ENCODE assay signal across 8 cellular contexts in the genomic region with DNA sequence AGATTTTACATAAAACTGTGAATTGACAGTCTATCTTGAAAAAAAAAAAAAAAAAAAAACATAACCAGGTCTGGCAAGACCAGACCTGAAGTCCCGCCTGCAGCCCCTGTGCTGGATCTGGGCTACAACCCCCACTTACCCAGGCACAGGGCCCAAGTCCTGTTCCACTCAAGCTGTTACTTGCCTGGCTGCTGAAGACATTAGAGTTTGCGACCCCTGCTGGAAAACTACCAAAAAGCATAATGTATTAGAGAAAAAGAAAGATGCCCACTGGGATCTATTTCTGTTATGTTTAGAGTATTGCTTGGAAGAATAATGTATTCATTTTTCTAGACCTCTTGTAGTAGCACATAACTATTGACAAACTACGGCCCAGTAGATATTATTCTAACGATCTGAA. TPM values are rescaled to one million over a fixed set of nuclear protein-coding genes. Genes with fewer than 3 reads are reported as not detected.
A peak's percentile ranks its signal among the peaks of the same experiment; 100 is the strongest.
DNase-seq lines count a peak whose midpoint lies in the region; ATAC-seq and TF ChIP-seq lines count a peak whose summit lies in the region.

No MANE protein-coding gene starts in this region.

- H3K27me3 ChIP-seq in lower lobe of right lung (ENCODE audit: low read depth): peaks cover 28% of the 10 kb centered on the region

- H3K9me3 Mint-ChIP-seq in activated CD8-positive, alpha-beta T cell treated with anti-CD3 and anti-CD28 coated beads, Interleukin-2, amount 10 ng/mL, durations not matched to agents 7 days and 5 days (ENCODE audit: insufficient read depth): no peaks in the 10 kb centered on the region

- peaks cover 22% of the 10 kb centered on the region for H3K27me3 Mint-ChIP-seq in activated CD8-positive, alpha-beta T cell treated with anti-CD3 and anti-CD28 coated beads, Interleukin-2, amount 10 ng/mL, durations not matched to agents 7 days and 5 days (ENCODE audit: low read depth)

- H3K4me3 ChIP-seq in lower lobe of right lung (no peak overlapping the region), coronary artery (no peak overlapping the region)

- peaks cover 14% of the 10 kb centered on the region for H3K4me1 Mint-ChIP-seq in activated CD8-positive, alpha-beta T cell treated with anti-CD3 and anti-CD28 coated beads, Interleukin-2, amount 10 ng/mL, durations not matched to agents 7 days and 5 days (ENCODE audit: low read depth)

- intact Hi-C loops in lower lobe of right lung (cut with DNase I): no loop called here

- no peaks in the 10 kb centered on the region for H3K36me3 Mint-ChIP-seq in activated CD8-positive, alpha-beta T cell treated with anti-CD3 and anti-CD28 coated beads, Interleukin-2, amount 10 ng/mL, durations not matched to agents 7 days and 5 days (ENCODE audit: low read depth)

- no peaks in the 10 kb centered on the region for H3K9me3 ChIP-seq in lower lobe of right lung

- CTCF ChIA-PET in activated CD8-positive, alpha-beta T cell treated with anti-CD3 and anti-CD28 coated beads, Interleukin-2, amount 10 ng/mL, durations not matched to agents 7 days and 5 days (lab: Charles Lee): interaction anchor here (0.7 to 1.8 kb wide), 10 partner anchors 8 to 870 kb away, joined by 3 to 10 read pairs (median 4); no protein-coding TSS in a partner anchor

- peak; percentile 38 for TF ChIP-seq CTCF in lower lobe of right lung (IDR thresholded peaks at IDR 0.05)
- TF ChIP-seq CTCF in coronary artery (IDR thresholded peaks at IDR 0.05): no peak

- DNase-seq in stimulated activated naive CD4-positive, alpha-beta T cell (lab: John Stamatoyannopoulos, UW): peak in 4 of 6 experiments; percentile 2 to 28 (median 16)
- DNase-seq in stimulated activated naive CD4-positive, alpha-beta T cell treated with Interleukin-2 at 50 U/mL for 16 hours (lab: John Stamatoyannopoulos, UW): no peak
- DNase-seq in Kasumi-1 (lab: John Stamatoyannopoulos, UW) (peak; percentile 57 to 61), lower lobe of right lung (no peak), dedifferentiated amniotic fluid mesenchymal stem cell (ENCODE audit: extremely low spot score) (no peak), coronary artery (ENCODE audit: low spot score) (no peak)
- peak; percentile 42 for DNase-seq in activated CD8-positive, alpha-beta T cell treated with anti-CD3 and anti-CD28 coated beads, Interleukin-2, amount 10 ng/mL, durations not matched to agents 7 days and 5 days

- no peak for ATAC-seq in activated CD8-positive, alpha-beta T cell treated with anti-CD3 and anti-CD28 coated beads, Interleukin-2, amount 10 ng/mL, durations not matched to agents 7 days and 5 days
- no peak for ATAC-seq in lower lobe of right lung
- ATAC-seq in HG02678 (IDR thresholded peaks at IDR 0.05; ENCODE audit: unreplicated experiment): no peak

- H3K36me3 ChIP-seq in lower lobe of right lung: no peaks in the 10 kb centered on the region

- peaks cover 11% of the 10 kb centered on the region for H3K4me1 ChIP-seq in lower lobe of right lung

- H3K27ac Mint-ChIP-seq in activated CD8-positive, alpha-beta T cell treated with anti-CD3 and anti-CD28 coated beads, Interleukin-2, amount 10 ng/mL, durations not matched to agents 7 days and 5 days: no peak overlapping the region

- H3K4me3 Mint-ChIP-seq in activated CD8-positive, alpha-beta T cell treated with anti-CD3 and anti-CD28 coated beads, Interleukin-2, amount 10 ng/mL, durations not matched to agents 7 days and 5 days: no peak overlapping the region

- POLR2A ChIA-PET in activated CD8-positive, alpha-beta T cell treated with anti-CD3 and anti-CD28 coated beads, Interleukin-2, amount 10 ng/mL, durations not matched to agents 7 days and 5 days (lab: Charles Lee): no interaction called here

- H3K27ac ChIP-seq in lower lobe of right lung: no peak overlapping the region
- H3K27ac ChIP-seq in coronary artery: no peak overlapping the region

RNA-seq across cellular contexts. Expression of gene HS3ST1, which starts 4.7 kb away (rescaled TPM):
- not detected for total RNA-seq in activated CD8-positive, alpha-beta T cell treated with anti-CD3 and anti-CD28 coated beads, Interleukin-2, amount 10 ng/mL, durations not matched to agents 7 days and 5 days
- 3.8 TPM for total RNA-seq in lower lobe of right lung

Comparison
In these comparisons a context has a peak if more than half of its experiments do, and no peak if none do; other contexts are left out.
1. DNase-seq: peak in stimulated activated naive CD4-positive, alpha-beta T cell (4 of 6), Kasumi-1 (2 of 2) and activated CD8-positive, alpha-beta T cell treated with anti-CD3 and anti-CD28 coated beads, Interleukin-2, amount 10 ng/mL, durations not matched to agents 7 days and 5 days (single experiment); none in stimulated activated naive CD4-positive, alpha-beta T cell treated with Interleukin-2 at 50 U/mL for 16 hours (single experiment), lower lobe of right lung (single experiment), dedifferentiated amniotic fluid mesenchymal stem cell (single experiment) and coronary artery (single experiment).